In the genomic region with DNA sequence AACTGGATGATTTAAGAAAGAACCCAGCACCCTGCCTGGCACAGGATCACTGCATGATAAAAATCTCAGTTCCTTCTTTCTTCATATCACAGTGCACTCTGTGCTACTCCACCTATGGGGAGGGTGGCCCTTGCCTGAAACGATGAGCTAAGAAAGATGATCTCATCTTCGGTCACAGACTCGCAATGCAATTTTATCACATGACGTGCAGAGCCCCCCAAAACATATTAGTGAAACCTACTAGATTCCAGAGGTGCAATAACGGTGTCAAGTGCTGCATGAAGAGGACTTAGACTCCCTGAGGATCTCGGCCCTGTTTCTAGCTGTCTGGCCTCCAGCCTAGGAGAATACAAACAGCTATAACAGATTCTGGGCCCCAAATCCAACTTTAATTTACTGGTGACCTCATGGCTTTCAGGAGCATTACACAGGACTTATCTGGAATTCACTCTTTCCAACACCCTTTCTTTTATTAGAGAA, we compare ENCODE assay signal across 2 cellular contexts.
TF ChIP-seq lines count a peak whose summit lies in the region.

No MANE protein-coding gene starts in this region.

TF ChIP-seq in SK-N-SH treated with all-trans-retinoic acid at 6 μM for 48 hours, 23 proteins besides CTCF, POLR2A, EP300 and RAD21 (continued from another document):
- TF ChIP-seq, protein P1, sequence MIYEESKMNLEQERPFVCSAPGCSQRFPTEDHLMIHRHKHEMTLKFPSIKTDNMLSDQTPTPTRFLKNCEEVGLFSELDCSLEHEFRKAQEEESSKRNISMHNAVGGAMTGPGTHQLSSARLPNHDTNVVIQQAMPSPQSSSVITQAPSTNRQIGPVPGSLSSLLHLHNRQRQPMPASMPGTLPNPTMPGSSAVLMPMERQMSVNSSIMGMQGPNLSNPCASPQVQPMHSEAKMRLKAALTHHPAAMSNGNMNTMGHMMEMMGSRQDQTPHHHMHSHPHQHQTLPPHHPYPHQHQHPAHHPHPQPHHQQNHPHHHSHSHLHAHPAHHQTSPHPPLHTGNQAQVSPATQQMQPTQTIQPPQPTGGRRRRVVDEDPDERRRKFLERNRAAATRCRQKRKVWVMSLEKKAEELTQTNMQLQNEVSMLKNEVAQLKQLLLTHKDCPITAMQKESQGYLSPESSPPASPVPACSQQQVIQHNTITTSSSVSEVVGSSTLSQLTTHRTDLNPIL (CRISPR knock-in tag; IDR thresholded peaks at IDR 0.05; ENCODE audit: low read depth), result peak; percentile 47; the same call in 1 of the 2 replicates

TF ChIP-seq in SK-N-SH, 30 proteins besides CTCF, POLR2A, EP300 and RAD21 (continued from another document):
- TF ChIP-seq, protein P2, sequence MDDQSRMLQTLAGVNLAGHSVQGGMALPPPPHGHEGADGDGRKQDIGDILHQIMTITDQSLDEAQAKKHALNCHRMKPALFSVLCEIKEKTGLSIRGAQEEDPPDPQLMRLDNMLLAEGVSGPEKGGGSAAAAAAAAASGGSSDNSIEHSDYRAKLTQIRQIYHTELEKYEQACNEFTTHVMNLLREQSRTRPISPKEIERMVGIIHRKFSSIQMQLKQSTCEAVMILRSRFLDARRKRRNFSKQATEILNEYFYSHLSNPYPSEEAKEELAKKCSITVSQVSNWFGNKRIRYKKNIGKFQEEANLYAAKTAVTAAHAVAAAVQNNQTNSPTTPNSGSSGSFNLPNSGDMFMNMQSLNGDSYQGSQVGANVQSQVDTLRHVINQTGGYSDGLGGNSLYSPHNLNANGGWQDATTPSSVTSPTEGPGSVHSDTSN (IDR thresholded peaks at IDR 0.05), result no peak
- TF ChIP-seq RFX5 (IDR thresholded peaks at IDR 0.05; ENCODE audit: low read length) (no peak), MEF2A (IDR thresholded peaks at IDR 0.05; ENCODE audit: borderline replicate concordance, low read depth) (no peak), TAF1 (IDR thresholded peaks at IDR 0.05; ENCODE audit: borderline replicate concordance, low read depth, low read length) (no peak), SMC3 (IDR thresholded peaks at IDR 0.05; ENCODE audit: low read depth, low read length) (no peak), SIN3A (IDR thresholded peaks at IDR 0.05; ENCODE audit: borderline replicate concordance, low read depth, low read length) (no peak), POLR2AphosphoS5 (IDR thresholded peaks at IDR 0.05; ENCODE audit: low read depth, low read length) (no peak)
